ENCODE assay signal across 19 cellular contexts in genomic region chr5:36528588-36528987, GRCh38.
DNase-seq lines count a peak whose midpoint lies in the region; ATAC-seq and TF ChIP-seq lines count a peak whose summit lies in the region.
"Had no signal": no experiment of that assay in that cellular context is flagged by ENCODE, and none has a peak within 500 bp of the region (broad histone marks: within the 10 kb centered on the region; RNA-seq: fewer than 3 reads in every experiment).

No MANE protein-coding gene starts in this region.

- intact Hi-C loops in sciatic nerve (cut with DNase I), result no loop called here

- DNase-seq in GM03348 (ENCODE audit: low spot score), result peak; percentile 36
- DNase-seq in MG63, result peak; percentile 93
- peak in 1 of 2 donors; percentile 54 for DNase-seq in foreskin keratinocyte
- no peak for DNase-seq in sciatic nerve (ENCODE audit: low spot score)
- no peak for DNase-seq in T-helper 9 cell
- DNase-seq in nephron progenitor cell, result no peak
- no peak for DNase-seq in caudate nucleus (lab: John Stamatoyannopoulos, UW)
- DNase-seq in COLO668 (lab: John Stamatoyannopoulos, UW; ENCODE audit: unreplicated experiment), result no peak
- DNase-seq: CD4-positive, alpha-beta T cell; DMS153; NCI-H1105; NCI-H146; NCI-H2029; NCI-H2227 treated with DMSO at 0.1 percent for 48 hours; NCI-H510A treated with DMSO at 0.1 percent for 48 hours; NCI-H748 treated with DMSO at 0.1 percent for 48 hours had no signal

- no peaks in the 10 kb centered on the region for H3K9me3 Mint-ChIP-seq in nephron progenitor cell
- H3K9me3 Mint-ChIP-seq: CD4-positive, alpha-beta T cell had no signal

- no peaks in the 10 kb centered on the region for H3K36me3 Mint-ChIP-seq in nephron progenitor cell (ENCODE audit: low read depth)

- H3K4me1 ChIP-seq in foreskin keratinocyte, result peaks cover 8% of the 10 kb centered on the region
- H3K4me1 ChIP-seq: A549, BLaER1 had no signal

- no peaks in the 10 kb centered on the region for H3K36me3 ChIP-seq in MG63
- H3K36me3 ChIP-seq: BLaER1 had no signal

- H3K27me3 ChIP-seq in MG63 (no peaks in the 10 kb centered on the region), foreskin keratinocyte (no peaks in the 10 kb centered on the region)
- H3K27me3 ChIP-seq: BLaER1 had no signal

- H3K4me3 Mint-ChIP-seq in nephron progenitor cell, result no peak overlapping the region
- H3K4me3 Mint-ChIP-seq: CD4-positive, alpha-beta T cell had no signal

- H3K4me1 Mint-ChIP-seq in nephron progenitor cell, result no peaks in the 10 kb centered on the region

- ATAC-seq in foreskin keratinocyte, result peak; percentile 37
- peak; percentile 30 for ATAC-seq in sciatic nerve
- ATAC-seq: A549, Panc1 had no signal

- H3K27ac Mint-ChIP-seq in nephron progenitor cell, result no peak overlapping the region
- H3K27ac Mint-ChIP-seq: CD4-positive, alpha-beta T cell had no signal

- no peaks in the 10 kb centered on the region for H3K9me3 ChIP-seq in MG63
- H3K9me3 ChIP-seq: A549, BLaER1 had no signal

- TF ChIP-seq CTCF in foreskin keratinocyte (conservative IDR thresholded peaks at IDR 0.05), result no peak
- TF ChIP-seq CTCF in nephron progenitor cell (IDR thresholded peaks at IDR 0.05), result no peak

- no peak overlapping the region for H3K27ac ChIP-seq in foreskin keratinocyte
- no peak overlapping the region for H3K27ac ChIP-seq in caudate nucleus (ENCODE audit: low read depth, low read length)
- H3K27ac ChIP-seq: A549, BLaER1 had no signal

- H3K27me3 Mint-ChIP-seq in nephron progenitor cell (ENCODE audit: low read depth, poor library complexity), result no peaks in the 10 kb centered on the region

- H3K4me3 ChIP-seq in MG63, result no peak overlapping the region
- H3K4me3 ChIP-seq: A549, BLaER1 had no signal

Comparison
In these comparisons a context has a peak if more than half of its experiments do, and no peak if none do; other contexts are left out.
1. DNase-seq: peak in GM03348 (single experiment) and MG63 (single experiment); none in sciatic nerve (single experiment), T-helper 9 cell (single experiment), nephron progenitor cell (single experiment), caudate nucleus (0 of 61) and COLO668 (single experiment).